9 cellular contexts compared by ENCODE assay signal in genomic region chr17:38732376-38733314, GRCh38. TPM values are rescaled to one million over a fixed set of nuclear protein-coding genes. Genes with fewer than 3 reads are reported as not detected.
DNase-seq lines count a peak whose midpoint lies in the region; ATAC-seq lines count a peak whose summit lies in the region.
"Had no signal": no experiment of that assay in that cellular context is flagged by ENCODE, and none has a peak within 500 bp of the region (broad histone marks: within the 10 kb centered on the region; RNA-seq: fewer than 3 reads in every experiment).

No MANE protein-coding gene starts in this region.

- H3K4me3 ChIP-seq in right cardiac atrium (ENCODE audit: low read length) = no peak overlapping the region

- H3K9me3 ChIP-seq in right cardiac atrium (ENCODE audit: control insufficient read depth, low read length) = no peaks in the 10 kb centered on the region

- H3K4me1 Mint-ChIP-seq in IgD-negative memory B cell = peaks cover 15 to 34% (median 22%) of the 10 kb centered on the region in 3 donors
- peaks cover 63% of the 10 kb centered on the region for H3K4me1 Mint-ChIP-seq in activated CD4-positive, alpha-beta memory T cell treated with anti-CD3 and anti-CD28 coated beads, Interleukin-2, amount 10 ng/mL, durations not matched to agents 7 days and 5 days
- H3K4me1 Mint-ChIP-seq in stimulated activated memory B cell treated with anti-CD40 and anti-IgM and Interleukin-4, amounts not matched to agents 10 μg/mL and 1 μg/mL and 100 μg/mL, for 72 hours = peaks cover 63% of the 10 kb centered on the region

- H3K4me1 ChIP-seq in right cardiac atrium (ENCODE audit: control insufficient read depth, insufficient read depth, low read length) = peaks cover 2% of the 10 kb centered on the region

- H3K27me3 Mint-ChIP-seq in IgD-negative memory B cell = peaks cover 1% of the 10 kb centered on the region
- H3K27me3 Mint-ChIP-seq in activated CD4-positive, alpha-beta memory T cell treated with anti-CD3 and anti-CD28 coated beads, Interleukin-2, amount 10 ng/mL, durations not matched to agents 7 days and 5 days = no peaks in the 10 kb centered on the region
- H3K27me3 Mint-ChIP-seq in stimulated activated memory B cell treated with anti-CD40 and anti-IgM and Interleukin-4, amounts not matched to agents 10 μg/mL and 1 μg/mL and 100 μg/mL, for 72 hours = no peaks in the 10 kb centered on the region

- H3K4me3 Mint-ChIP-seq in IgD-negative memory B cell = peak overlapping the region in 1 of 4 donors; percentile 82
- H3K4me3 Mint-ChIP-seq in activated CD4-positive, alpha-beta memory T cell treated with anti-CD3 and anti-CD28 coated beads, Interleukin-2, amount 10 ng/mL, durations not matched to agents 7 days and 5 days = peak overlapping the region; percentile 99
- H3K4me3 Mint-ChIP-seq in stimulated activated memory B cell treated with anti-CD40 and anti-IgM and Interleukin-4, amounts not matched to agents 10 μg/mL and 1 μg/mL and 100 μg/mL, for 72 hours = no peak overlapping the region

- H3K9me3 Mint-ChIP-seq in IgD-negative memory B cell = no peaks in the 10 kb centered on the region
- H3K9me3 Mint-ChIP-seq in activated CD4-positive, alpha-beta memory T cell treated with anti-CD3 and anti-CD28 coated beads, Interleukin-2, amount 10 ng/mL, durations not matched to agents 7 days and 5 days = no peaks in the 10 kb centered on the region
- H3K9me3 Mint-ChIP-seq in stimulated activated memory B cell treated with anti-CD40 and anti-IgM and Interleukin-4, amounts not matched to agents 10 μg/mL and 1 μg/mL and 100 μg/mL, for 72 hours = no peaks in the 10 kb centered on the region

- peak overlapping the region; percentile 71 to 83 (median 78) for H3K27ac Mint-ChIP-seq in IgD-negative memory B cell
- peak overlapping the region; percentile 73 for H3K27ac Mint-ChIP-seq in activated CD4-positive, alpha-beta memory T cell treated with anti-CD3 and anti-CD28 coated beads, Interleukin-2, amount 10 ng/mL, durations not matched to agents 7 days and 5 days
- H3K27ac Mint-ChIP-seq in stimulated activated memory B cell treated with anti-CD40 and anti-IgM and Interleukin-4, amounts not matched to agents 10 μg/mL and 1 μg/mL and 100 μg/mL, for 72 hours = peak overlapping the region; percentile 9

- H3K36me3 Mint-ChIP-seq in IgD-negative memory B cell = peaks cover 2% of the 10 kb centered on the region
- H3K36me3 Mint-ChIP-seq in activated CD4-positive, alpha-beta memory T cell treated with anti-CD3 and anti-CD28 coated beads, Interleukin-2, amount 10 ng/mL, durations not matched to agents 7 days and 5 days (ENCODE audit: low read depth) = peaks cover 32% of the 10 kb centered on the region
- H3K36me3 Mint-ChIP-seq in stimulated activated memory B cell treated with anti-CD40 and anti-IgM and Interleukin-4, amounts not matched to agents 10 μg/mL and 1 μg/mL and 100 μg/mL, for 72 hours = peaks cover 8% of the 10 kb centered on the region

- DNase-seq in activated CD4-positive, alpha-beta memory T cell treated with anti-CD3 and anti-CD28 coated beads, Interleukin-2, amount 10 ng/mL, durations not matched to agents 7 days and 5 days = no peak
- no peak for DNase-seq in right cardiac atrium
- DNase-seq: stimulated activated CD4-positive, alpha-beta T cell treated with anti-CD3 and anti-CD28 coated beads, Interleukin-2, amount 100 ng/mL, for 48 hours had no signal

- intact Hi-C loops in right cardiac atrium (cut with DNase I) = loop anchor here in 2 of 4 donors (5.0 to 10.0 kb wide), 3 partner anchors 40 to 58 kb away; partner anchors contain the start of gene EPOP (in 1 of the 2)

- WGBS in right cardiac atrium = 58% methylated on average over 9 of the region's 9 CpGs

- H3K27ac ChIP-seq in right cardiac atrium (ENCODE audit: low read length) = peak overlapping the region; percentile 29

- no peaks in the 10 kb centered on the region for H3K27me3 ChIP-seq in right cardiac atrium (ENCODE audit: control insufficient read depth, insufficient read depth)

- POLR2A ChIA-PET in activated CD4-positive, alpha-beta memory T cell treated with anti-CD3 and anti-CD28 coated beads, Interleukin-2, amount 10 ng/mL, durations not matched to agents 7 days and 5 days (lab: Charles Lee) = interaction anchor here (1.1 to 4.8 kb wide), 7 partner anchors 13 to 173 kb away, joined by 3 to 52 read pairs (median 10); partner anchors contain the start of genes EPOP, MLLT6 and RPL23

- CTCF ChIA-PET in activated CD4-positive, alpha-beta memory T cell treated with anti-CD3 and anti-CD28 coated beads, Interleukin-2, amount 10 ng/mL, durations not matched to agents 7 days and 5 days (lab: Charles Lee) = interaction anchor here (1.8 to 2.6 kb wide), 3 partner anchors 26 to 175 kb away, joined by 5 to 18 read pairs (median 9); no protein-coding TSS in a partner anchor

- ATAC-seq in right cardiac atrium (peak in 1 of 2 donors; percentile 5), GM18858 (IDR thresholded peaks at IDR 0.05; ENCODE audit: unreplicated experiment) (no peak), HG03439 (IDR thresholded peaks at IDR 0.05; ENCODE audit: unreplicated experiment) (no peak), HG03342 (IDR thresholded peaks at IDR 0.05; ENCODE audit: unreplicated experiment) (no peak)
- no peak for ATAC-seq in stimulated activated memory B cell treated with anti-CD40 and anti-IgM and Interleukin-4, amounts not matched to agents 10 μg/mL and 1 μg/mL and 100 μg/mL, for 72 hours

RNA-seq across cellular contexts. Expression of gene CISD3, which starts 2.5 kb away (rescaled TPM):
- 29.1 TPM for polyA plus RNA-seq in IgD-negative memory B cell
- 10 to 100 TPM; 42.8 to 48.6 TPM for total RNA-seq in activated CD4-positive, alpha-beta memory T cell treated with anti-CD3 and anti-CD28 coated beads, Interleukin-2, amount 10 ng/mL, durations not matched to agents 7 days and 5 days
- total RNA-seq in right cardiac atrium = 10 to 100 TPM; 43.7 to 74.6 (median 67.9) TPM
- 78.1 TPM for polyA plus RNA-seq in right cardiac atrium

RNA-seq across cellular contexts. Expression of gene PCGF2, which starts 15.5 kb away (rescaled TPM):
- polyA plus RNA-seq in IgD-negative memory B cell (not detected), right cardiac atrium (34.3 TPM)
- 1 to 10 TPM; 2.6 to 3.3 TPM for total RNA-seq in activated CD4-positive, alpha-beta memory T cell treated with anti-CD3 and anti-CD28 coated beads, Interleukin-2, amount 10 ng/mL, durations not matched to agents 7 days and 5 days
- total RNA-seq in right cardiac atrium = 10 to 100 TPM; 28.2 to 48.4 (median 34.7) TPM
- total RNA-seq: mononuclear cell had no signal

RNA-seq across cellular contexts. Expression of gene PSMB3, which starts 19.9 kb away (rescaled TPM):
- polyA plus RNA-seq in IgD-negative memory B cell = 426 TPM
- 100 to 1,000 TPM; 241 to 242 TPM for total RNA-seq in activated CD4-positive, alpha-beta memory T cell treated with anti-CD3 and anti-CD28 coated beads, Interleukin-2, amount 10 ng/mL, durations not matched to agents 7 days and 5 days
- 100 to 1,000 TPM; 134 to 167 (median 146) TPM for total RNA-seq in right cardiac atrium
- polyA plus RNA-seq in right cardiac atrium = 247 TPM

RNA-seq across cellular contexts. Expression of gene MLLT6, which starts 27.6 kb away (rescaled TPM):
- 7.9 TPM for polyA plus RNA-seq in IgD-negative memory B cell
- total RNA-seq in activated CD4-positive, alpha-beta memory T cell treated with anti-CD3 and anti-CD28 coated beads, Interleukin-2, amount 10 ng/mL, durations not matched to agents 7 days and 5 days = 100 to 1,000 TPM; 262 to 265 TPM
- total RNA-seq in right cardiac atrium = 100 to 1,000 TPM in 2 of 4 donors, 10 to 100 TPM in 2; 80.7 to 108 (median 94.2) TPM
- polyA plus RNA-seq in right cardiac atrium = 81.2 TPM

RNA-seq across cellular contexts. Expression of gene EPOP, which starts 57.9 kb away (rescaled TPM):
- polyA plus RNA-seq in IgD-negative memory B cell (not detected), right cardiac atrium (2.1 TPM)
- 10 to 100 TPM; 10.2 to 10.3 TPM for total RNA-seq in activated CD4-positive, alpha-beta memory T cell treated with anti-CD3 and anti-CD28 coated beads, Interleukin-2, amount 10 ng/mL, durations not matched to agents 7 days and 5 days
- 1 to 10 TPM in 3 of 4 donors, under 1 TPM in 1; 0.91 to 2.9 (median 1.7) TPM for total RNA-seq in right cardiac atrium

Comparison
In these comparisons a context has a peak if more than half of its experiments do, and no peak if none do; other contexts are left out.
1. H3K27ac Mint-ChIP-seq: peak in every context shown above with its lines; median percentile 78 in IgD-negative memory B cell; 73 in activated CD4-positive, alpha-beta memory T cell treated with anti-CD3 and anti-CD28 coated beads, Interleukin-2, amount 10 ng/mL, durations not matched to agents 7 days and 5 days; 9 in stimulated activated memory B cell treated with anti-CD40 and anti-IgM and Interleukin-4, amounts not matched to agents 10 μg/mL and 1 μg/mL and 100 μg/mL, for 72 hours.
2. RNA of gene PCGF2, which starts 15.5 kb away (total RNA-seq): 28.2 to 48.4 TPM in right cardiac atrium; 2.6 to 3.3 TPM in activated CD4-positive, alpha-beta memory T cell treated with anti-CD3 and anti-CD28 coated beads, Interleukin-2, amount 10 ng/mL, durations not matched to agents 7 days and 5 days; every median in the first group is over 4 times any median in the second.